ENCODE assay signal across 13 cellular contexts in genomic region chr13:76014618-76015315, GRCh38.
DNase-seq lines count a peak whose midpoint lies in the region; TF ChIP-seq lines count a peak whose summit lies in the region.
"Had no signal": no experiment of that assay in that cellular context is flagged by ENCODE, and none has a peak within 500 bp of the region (broad histone marks: within the 10 kb centered on the region; RNA-seq: fewer than 3 reads in every experiment).

No MANE protein-coding gene starts in this region.

- BruUV-seq in Calu3 (replicated peaks; lab: Mats Ljungman, UMichigan), result no TSS peak

- H3K27ac Mint-ChIP-seq in Calu3 (ENCODE audit: unreplicated experiment) (peak overlapping the region; percentile 89), neural crest cell (ENCODE audit: unreplicated experiment) (peak overlapping the region; percentile 95)
- H3K27ac Mint-ChIP-seq: activated T-helper 2 cell treated with anti-CD3 and anti-CD28 coated beads, Interferon-gamma antibody, Interleukin-2, Interleukin-4, amounts not matched to agents 10 μg/mL and 5 μg/mL and 100 μg/mL, durations not matched to agents 14 hours and 24 hours and 36 hours; dendritic cell treated with granulocyte-macrophage colony-stimulating factor and Interleukin-4, amounts not matched to agents 40 ng/mL and 50 ng/mL, for 4 days had no signal

- CTCF ChIA-PET in Calu3 (lab: Charles Lee), result no interaction called here

- H3K4me1 Mint-ChIP-seq in Calu3 (ENCODE audit: low read depth, unreplicated experiment) (peaks cover 18% of the 10 kb centered on the region), neural crest cell (peaks cover 24% of the 10 kb centered on the region)

- TF ChIP-seq CTCF in Calu3 (IDR thresholded peaks at IDR 0.05; ENCODE audit: unreplicated experiment) (no peak), fibroblast of the aortic adventitia (IDR thresholded peaks at IDR 0.05; ENCODE audit: insufficient read depth, low read length) (no peak), neural crest cell (conservative IDR thresholded peaks at IDR 0.05) (no peak)

- peaks cover 4% of the 10 kb centered on the region for H3K36me3 Mint-ChIP-seq in Calu3 (ENCODE audit: insufficient read depth, unreplicated experiment)
- H3K36me3 Mint-ChIP-seq in neural crest cell (ENCODE audit: low read depth), result no peaks in the 10 kb centered on the region

- intact Hi-C loops in Calu3 (cut with micrococcal nuclease; ENCODE audit: unreplicated experiment), result loop anchor here (10.0 kb wide), 1 partner anchor 330 kb away; no protein-coding TSS in a partner anchor

- H3K4me3 ChIP-seq in fibroblast of the aortic adventitia (ENCODE audit: low read depth, low read length), result no peak overlapping the region
- H3K4me3 ChIP-seq: BLaER1, uterus had no signal

- H3K9me3 Mint-ChIP-seq in Calu3 (ENCODE audit: low read depth, unreplicated experiment) (no peaks in the 10 kb centered on the region), neural crest cell (no peaks in the 10 kb centered on the region)
- H3K9me3 Mint-ChIP-seq: activated T-helper 2 cell treated with anti-CD3 and anti-CD28 coated beads, Interferon-gamma antibody, Interleukin-2, Interleukin-4, amounts not matched to agents 10 μg/mL and 5 μg/mL and 100 μg/mL, durations not matched to agents 14 hours and 24 hours and 36 hours had no signal

- H3K4me3 Mint-ChIP-seq in Calu3 (ENCODE audit: low read depth, unreplicated experiment), result peak overlapping the region; percentile 37
- peak overlapping the region; percentile 9 for H3K4me3 Mint-ChIP-seq in neural crest cell
- H3K4me3 Mint-ChIP-seq: dendritic cell treated with granulocyte-macrophage colony-stimulating factor and Interleukin-4, amounts not matched to agents 40 ng/mL and 50 ng/mL, for 4 days had no signal

- peak; percentile 35 for DNase-seq in Calu3
- DNase-seq in SK-N-DZ (ENCODE audit: low spot score), result peak; percentile 9
- DNase-seq in fibroblast of the aortic adventitia (ENCODE audit: low read depth), result peak; percentile 36
- DNase-seq in neural crest cell (ENCODE audit: low read depth, low spot score), result no peak
- no peak for DNase-seq in NCI-H1048 (lab: John Stamatoyannopoulos, UW)
- DNase-seq in amygdala (lab: John Stamatoyannopoulos, UW), result no peak
- no peak for DNase-seq in T-helper 2 cell
- DNase-seq in SKM-1 treated with dmso at 0.1 percent for 144 hours (lab: John Stamatoyannopoulos, UW; ENCODE audit: unreplicated experiment), result no peak
- DNase-seq: NCI-H187, uterus had no signal

- H3K27me3 Mint-ChIP-seq in Calu3 (ENCODE audit: unreplicated experiment) (no peaks in the 10 kb centered on the region), neural crest cell (ENCODE audit: low read depth) (no peaks in the 10 kb centered on the region)
- H3K27me3 Mint-ChIP-seq: dendritic cell treated with granulocyte-macrophage colony-stimulating factor and Interleukin-4, amounts not matched to agents 40 ng/mL and 50 ng/mL, for 4 days had no signal

Comparison
In these comparisons a context has a peak if more than half of its experiments do, and no peak if none do; other contexts are left out.
1. DNase-seq: peak in Calu3 (single experiment), SK-N-DZ (single experiment) and fibroblast of the aortic adventitia (single experiment); none in neural crest cell (single experiment), NCI-H1048 (single experiment), amygdala (0 of 56), T-helper 2 cell (0 of 5) and SKM-1 treated with dmso at 0.1 percent for 144 hours (single experiment).